ENCODE assay signal across 19 cellular contexts in genomic region chr7:80834105-80834410, GRCh38.
"Had no signal": no experiment of that assay in that cellular context is flagged by ENCODE, and none has a peak within 500 bp of the region (broad histone marks: within the 10 kb centered on the region; RNA-seq: fewer than 3 reads in every experiment).

No MANE protein-coding gene starts in this region.

- H3K9me3 Mint-ChIP-seq: activated B cell treated with CpG ODN at 0.5 μM for 24 hours; activated CD4-positive, alpha-beta memory T cell treated with anti-CD3 and anti-CD28 coated beads, Interleukin-2, amount 10 ng/mL, durations not matched to agents 7 days and 5 days; activated naive CD8-positive, alpha-beta T cell treated with anti-CD3 and anti-CD28 coated beads, Interleukin-2, amount 10 ng/mL, durations not matched to agents 7 days and 5 days; nephron; T-helper 2 cell treated with Interferon-gamma antibody and Interleukin-4, amounts not matched to agents 5 μg/mL and 100 μg/mL, for 36 hours had no signal

- H3K9me3 ChIP-seq: esophagus muscularis mucosa, transverse colon, vagina had no signal

- H3K27ac ChIP-seq: coronary artery, vagina had no signal

- H3K4me3 Mint-ChIP-seq: activated B cell treated with CpG ODN at 0.5 μM for 24 hours; activated CD4-positive, alpha-beta memory T cell treated with anti-CD3 and anti-CD28 coated beads, Interleukin-2, amount 10 ng/mL, durations not matched to agents 7 days and 5 days; activated CD8-positive, alpha-beta memory T cell treated with anti-CD3 and anti-CD28 coated beads, Interleukin-2, amount 10 ng/mL, durations not matched to agents 7 days and 5 days; activated naive CD8-positive, alpha-beta T cell treated with anti-CD3 and anti-CD28 coated beads, Interleukin-2, amount 10 ng/mL, durations not matched to agents 7 days and 5 days; activated T-helper 17 cell treated with anti-CD3 and anti-CD28 coated beads, Interleukin-2, amount 50 U/mL, for 72 hours; brain; central memory CD8-positive, alpha-beta T cell; nephron; stimulated activated naive CD8-positive, alpha-beta T cell treated with anti-CD3 and anti-CD28 coated beads, Interleukin-15, Interleukin-2, amounts not matched to agents 100 ng/mL and 50 ng/mL, for 24 hours; T-helper 2 cell treated with Interferon-gamma antibody and Interleukin-4, amounts not matched to agents 5 μg/mL and 100 μg/mL, for 36 hours had no signal

- H3K4me1 Mint-ChIP-seq: activated B cell treated with CpG ODN at 0.5 μM for 24 hours; activated CD4-positive, alpha-beta memory T cell treated with anti-CD3 and anti-CD28 coated beads, Interleukin-2, amount 10 ng/mL, durations not matched to agents 7 days and 5 days; activated CD8-positive, alpha-beta memory T cell treated with anti-CD3 and anti-CD28 coated beads, Interleukin-2, amount 10 ng/mL, durations not matched to agents 7 days and 5 days; activated T-helper 17 cell treated with anti-CD3 and anti-CD28 coated beads, Interleukin-2, amount 50 U/mL, for 72 hours; central memory CD8-positive, alpha-beta T cell had no signal

- H3K27ac Mint-ChIP-seq: activated B cell treated with CpG ODN at 0.5 μM for 24 hours; activated CD4-positive, alpha-beta memory T cell treated with anti-CD3 and anti-CD28 coated beads, Interleukin-2, amount 10 ng/mL, durations not matched to agents 7 days and 5 days; activated CD8-positive, alpha-beta memory T cell treated with anti-CD3 and anti-CD28 coated beads, Interleukin-2, amount 10 ng/mL, durations not matched to agents 7 days and 5 days; activated naive CD8-positive, alpha-beta T cell treated with anti-CD3 and anti-CD28 coated beads, Interleukin-2, amount 10 ng/mL, durations not matched to agents 7 days and 5 days; activated T-helper 17 cell treated with anti-CD3 and anti-CD28 coated beads, Interleukin-2, amount 50 U/mL, for 72 hours; nephron; progenitor cell of endocrine pancreas; stimulated activated naive CD8-positive, alpha-beta T cell treated with anti-CD3 and anti-CD28 coated beads, Interleukin-15, Interleukin-2, amounts not matched to agents 100 ng/mL and 50 ng/mL, for 24 hours; T-helper 2 cell treated with Interferon-gamma antibody and Interleukin-4, amounts not matched to agents 5 μg/mL and 100 μg/mL, for 36 hours had no signal

- ATAC-seq: activated CD8-positive, alpha-beta memory T cell treated with anti-CD3 and anti-CD28 coated beads, Interleukin-2, amount 10 ng/mL, durations not matched to agents 7 days and 5 days; activated T-helper 17 cell treated with anti-CD3 and anti-CD28 coated beads, Interleukin-2, amount 50 U/mL, for 72 hours had no signal

- H3K36me3 Mint-ChIP-seq: activated CD8-positive, alpha-beta memory T cell treated with anti-CD3 and anti-CD28 coated beads, Interleukin-2, amount 10 ng/mL, durations not matched to agents 7 days and 5 days; activated naive CD8-positive, alpha-beta T cell treated with anti-CD3 and anti-CD28 coated beads, Interleukin-2, amount 10 ng/mL, durations not matched to agents 7 days and 5 days had no signal

- H3K36me3 ChIP-seq: esophagus muscularis mucosa, transverse colon, vagina had no signal

- H3K4me3 ChIP-seq: coronary artery, esophagus muscularis mucosa, transverse colon, vagina had no signal

- H3K27me3 Mint-ChIP-seq: activated B cell treated with CpG ODN at 0.5 μM for 24 hours; activated CD4-positive, alpha-beta memory T cell treated with anti-CD3 and anti-CD28 coated beads, Interleukin-2, amount 10 ng/mL, durations not matched to agents 7 days and 5 days; activated CD8-positive, alpha-beta memory T cell treated with anti-CD3 and anti-CD28 coated beads, Interleukin-2, amount 10 ng/mL, durations not matched to agents 7 days and 5 days; activated T-helper 17 cell treated with anti-CD3 and anti-CD28 coated beads, Interleukin-2, amount 50 U/mL, for 72 hours; central memory CD8-positive, alpha-beta T cell; progenitor cell of endocrine pancreas; stimulated activated naive CD8-positive, alpha-beta T cell treated with anti-CD3 and anti-CD28 coated beads, Interleukin-15, Interleukin-2, amounts not matched to agents 100 ng/mL and 50 ng/mL, for 24 hours had no signal

- DNase-seq: activated B cell treated with CpG ODN at 0.5 μM for 24 hours; activated CD4-positive, alpha-beta memory T cell treated with anti-CD3 and anti-CD28 coated beads, Interleukin-2, amount 10 ng/mL, durations not matched to agents 7 days and 5 days; activated CD4-positive, alpha-beta T cell treated with anti-CD3 and anti-CD28 coated beads for 48 hours; activated CD8-positive, alpha-beta memory T cell treated with anti-CD3 and anti-CD28 coated beads, Interleukin-2, amount 10 ng/mL, durations not matched to agents 7 days and 5 days; activated naive CD4-positive, alpha-beta T cell; activated naive CD8-positive, alpha-beta T cell treated with anti-CD3 and anti-CD28 coated beads, Interleukin-2, amount 10 ng/mL, durations not matched to agents 7 days and 5 days; amygdala; mesendoderm; transverse colon had no signal

- H3K27me3 ChIP-seq: esophagus muscularis mucosa, transverse colon, vagina had no signal
